11 cellular contexts compared by ENCODE assay signal in the genomic region with DNA sequence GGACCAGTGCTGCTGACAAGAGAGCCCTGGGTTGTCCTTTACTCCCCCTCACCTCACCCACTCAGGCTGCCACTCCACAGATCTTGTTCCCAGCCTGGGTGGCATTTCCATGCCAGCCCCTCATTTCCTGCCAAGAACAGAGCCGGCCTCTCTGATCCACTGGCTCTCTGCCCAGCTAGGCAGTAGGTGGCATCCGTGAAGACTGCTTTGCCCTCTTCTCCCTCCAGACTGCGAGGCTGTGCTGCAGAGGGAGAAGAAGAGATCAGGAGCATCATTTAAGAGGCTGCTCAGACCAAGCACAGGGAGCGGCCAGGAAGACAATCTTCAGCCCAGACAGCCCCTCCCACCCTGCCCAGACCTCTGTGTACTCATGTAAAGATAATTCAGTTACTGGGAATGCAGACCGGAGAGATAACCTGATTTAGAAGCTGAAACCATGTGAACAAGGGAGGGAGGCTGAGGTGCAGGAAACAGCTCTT.
DNase-seq lines count a peak whose midpoint lies in the region; ATAC-seq and TF ChIP-seq lines count a peak whose summit lies in the region.
"Had no signal": no experiment of that assay in that cellular context is flagged by ENCODE, and none has a peak within 500 bp of the region (broad histone marks: within the 10 kb centered on the region; RNA-seq: fewer than 3 reads in every experiment).

No MANE protein-coding gene starts in this region.

- no peak overlapping the region for H3K23ac ChIP-seq in neuronal stem cell (ENCODE audit: low read depth, low read length, poor library complexity)

- ATAC-seq in GM19328 (IDR thresholded peaks at IDR 0.05; ENCODE audit: unreplicated experiment): no peak

- no peak overlapping the region for H2BK120ac ChIP-seq in neuronal stem cell (ENCODE audit: low read depth, low read length)

- no peaks in the 10 kb centered on the region for H3K79me2 ChIP-seq in MM.1S (ENCODE audit: low read length)

- no peak for TF ChIP-seq CTCF in MM.1S (IDR thresholded peaks at IDR 0.05; ENCODE audit: low read length)

- H2BK5ac ChIP-seq in neuronal stem cell (ENCODE audit: low read length): no peak overlapping the region

- peak overlapping the region; percentile 45 for H4K8ac ChIP-seq in neuronal stem cell (ENCODE audit: low read depth, low read length)

- peak overlapping the region; percentile 58 for H3K18ac ChIP-seq in neuronal stem cell (ENCODE audit: low read length)

- H3K4me1 ChIP-seq in neuronal stem cell (ENCODE audit: control insufficient read depth in 2 of 2, insufficient read depth in 1 of 2, low read depth in 1 of 2, low read length in 2 of 2) (peaks cover 0 to 4% of the 10 kb centered on the region in 2 donors), MM.1S (ENCODE audit: low read length) (no peaks in the 10 kb centered on the region)
- H3K4me1 ChIP-seq: BLaER1 had no signal

- H3F3A ChIP-seq in MM.1S (ENCODE audit: insufficient read depth, low read length): no peaks in the 10 kb centered on the region

- DNase-seq in DMS153 treated with DMSO at 0.1 percent for 48 hours (lab: John Stamatoyannopoulos, UW; ENCODE audit: unreplicated experiment): peak; percentile 19
- peak; percentile 88 to 94 for DNase-seq in NCI-H446 (lab: John Stamatoyannopoulos, UW)
- peak; percentile 79 for DNase-seq in globus pallidus (ENCODE audit: low spot score)
- DNase-seq in neuronal stem cell (ENCODE audit: low spot score): no peak
- no peak for DNase-seq in MM.1S
- no peak for DNase-seq in epidermal melanocyte (ENCODE audit: insufficient read length, low spot score)
- DNase-seq in HuH-7 (ENCODE audit: low spot score): no peak
- DNase-seq: activated CD8-positive, alpha-beta memory T cell treated with anti-CD3 and anti-CD28 coated beads, Interleukin-2, amount 50 U/mL, for 4 hours; NCI-H226 had no signal

- H2AFZ ChIP-seq in neuronal stem cell (ENCODE audit: low read length) (no peak overlapping the region), MM.1S (ENCODE audit: low read length) (no peak overlapping the region)

- H3K27ac ChIP-seq in neuronal stem cell (replicated peaks; ENCODE audit: low read length) (no peak overlapping the region), MM.1S (ENCODE audit: low read length) (no peak overlapping the region)
- H3K27ac ChIP-seq: BLaER1 had no signal

- H3K4me2 ChIP-seq in neuronal stem cell (ENCODE audit: insufficient read depth, low read length, poor library complexity, severe bottlenecking) (no peak overlapping the region), MM.1S (ENCODE audit: low read depth, low read length) (no peak overlapping the region)
- H3K4me2 ChIP-seq: BLaER1 had no signal

- no peak overlapping the region for H2BK15ac ChIP-seq in neuronal stem cell (ENCODE audit: low read length)

- H3K36me3 ChIP-seq in neuronal stem cell (replicated peaks in 1 of 2; ENCODE audit: control insufficient read depth in 2 of 2, insufficient read depth in 2 of 2, low read length in 2 of 2): no peaks in the 10 kb centered on the region
- no peaks in the 10 kb centered on the region for H3K36me3 ChIP-seq in MM.1S (replicated peaks; ENCODE audit: insufficient read depth, low read length)
- H3K36me3 ChIP-seq: BLaER1 had no signal

- H4K91ac ChIP-seq in neuronal stem cell (ENCODE audit: low read depth, low read length, poor library complexity): no peak overlapping the region

- no peak overlapping the region for H3K14ac ChIP-seq in neuronal stem cell (ENCODE audit: low read length)

- no peaks in the 10 kb centered on the region for H3K9me2 ChIP-seq in MM.1S (replicated peaks; ENCODE audit: insufficient read depth, low read length)

- H3K27me3 ChIP-seq in neuronal stem cell (ENCODE audit: control insufficient read depth in 3 of 3, insufficient read depth in 3 of 3, low read depth in 1 of 3, low read length in 3 of 3) (no peaks in the 10 kb centered on the region), MM.1S (replicated peaks; ENCODE audit: insufficient read depth, low read length) (no peaks in the 10 kb centered on the region)
- H3K27me3 ChIP-seq: BLaER1 had no signal

- H3K4ac ChIP-seq in neuronal stem cell (ENCODE audit: low read length): no peak overlapping the region

- H3K9ac ChIP-seq in neuronal stem cell (ENCODE audit: low read depth, low read length, poor library complexity) (no peak overlapping the region), MM.1S (ENCODE audit: low read length) (no peak overlapping the region)
- H3K9ac ChIP-seq: BLaER1 had no signal

- H4K20me1 ChIP-seq in MM.1S (ENCODE audit: insufficient read depth, low read length): no peaks in the 10 kb centered on the region
- H4K20me1 ChIP-seq: BLaER1 had no signal

- H2BK12ac ChIP-seq in neuronal stem cell (ENCODE audit: low read length): no peak overlapping the region

- no peak overlapping the region for H2AK5ac ChIP-seq in neuronal stem cell (ENCODE audit: low read depth, low read length)

- no peaks in the 10 kb centered on the region for H3K79me1 ChIP-seq in neuronal stem cell (ENCODE audit: low read depth, low read length)

- no peak overlapping the region for H3K4me3 ChIP-seq in neuronal stem cell (ENCODE audit: low read length in 2 of 2)
- H3K4me3 ChIP-seq in MM.1S (ENCODE audit: low read length): no peak overlapping the region
- H3K4me3 ChIP-seq: BLaER1 had no signal

- WGBS in neuronal stem cell (ENCODE audit: extremely low coverage in 2 of 2, insufficient read length in 2 of 2, insufficient replicate concordance in 1 of 2), 2 donors: no CpG with 5 or more reads among the region's 5 CpGs

- H3K9me3 ChIP-seq in neuronal stem cell (replicated peaks in 1 of 2; ENCODE audit: control insufficient read depth in 2 of 2, insufficient read depth in 1 of 2, low read depth in 1 of 2, low read length in 2 of 2) (no peaks in the 10 kb centered on the region), MM.1S (replicated peaks; ENCODE audit: insufficient read depth, low read length) (no peaks in the 10 kb centered on the region)
- H3K9me3 ChIP-seq: BLaER1 had no signal

Comparison
In these comparisons a context has a peak if more than half of its experiments do, and no peak if none do; other contexts are left out.
1. DNase-seq: peak in DMS153 treated with DMSO at 0.1 percent for 48 hours (single experiment), NCI-H446 (2 of 2) and globus pallidus (single experiment); none in neuronal stem cell (single experiment), MM.1S (single experiment), epidermal melanocyte (single experiment) and HuH-7 (single experiment).